1 cellular context compared by ENCODE assay signal in genomic region chr10:33859319-33860022, GRCh38.
TF ChIP-seq lines count a peak whose summit lies in the region.

No MANE protein-coding gene starts in this region.

TF ChIP-seq in SK-N-SH treated with all-trans-retinoic acid at 6 μM for 48 hours, 23 proteins besides CTCF, POLR2A, EP300 and RAD21 (continued from another document):
- TF ChIP-seq PATZ1 (CRISPR knock-in tag; IDR thresholded peaks at IDR 0.05; ENCODE audit: borderline replicate concordance) (no peak), ZFP30 (CRISPR knock-in tag; IDR thresholded peaks at IDR 0.05) (no peak), ISL1 (CRISPR knock-in tag; IDR thresholded peaks at IDR 0.05) (no peak), ZNF565 (CRISPR knock-in tag; conservative IDR thresholded peaks at IDR 0.05; ENCODE audit: low read depth) (no peak), CSRNP3 (CRISPR knock-in tag; IDR thresholded peaks at IDR 0.05) (no peak), CSDC2 (CRISPR knock-in tag; IDR thresholded peaks at IDR 0.05) (no peak), RARB (CRISPR knock-in tag; IDR thresholded peaks at IDR 0.05) (no peak)
